18 cellular contexts compared by ENCODE assay signal in the genomic region with DNA sequence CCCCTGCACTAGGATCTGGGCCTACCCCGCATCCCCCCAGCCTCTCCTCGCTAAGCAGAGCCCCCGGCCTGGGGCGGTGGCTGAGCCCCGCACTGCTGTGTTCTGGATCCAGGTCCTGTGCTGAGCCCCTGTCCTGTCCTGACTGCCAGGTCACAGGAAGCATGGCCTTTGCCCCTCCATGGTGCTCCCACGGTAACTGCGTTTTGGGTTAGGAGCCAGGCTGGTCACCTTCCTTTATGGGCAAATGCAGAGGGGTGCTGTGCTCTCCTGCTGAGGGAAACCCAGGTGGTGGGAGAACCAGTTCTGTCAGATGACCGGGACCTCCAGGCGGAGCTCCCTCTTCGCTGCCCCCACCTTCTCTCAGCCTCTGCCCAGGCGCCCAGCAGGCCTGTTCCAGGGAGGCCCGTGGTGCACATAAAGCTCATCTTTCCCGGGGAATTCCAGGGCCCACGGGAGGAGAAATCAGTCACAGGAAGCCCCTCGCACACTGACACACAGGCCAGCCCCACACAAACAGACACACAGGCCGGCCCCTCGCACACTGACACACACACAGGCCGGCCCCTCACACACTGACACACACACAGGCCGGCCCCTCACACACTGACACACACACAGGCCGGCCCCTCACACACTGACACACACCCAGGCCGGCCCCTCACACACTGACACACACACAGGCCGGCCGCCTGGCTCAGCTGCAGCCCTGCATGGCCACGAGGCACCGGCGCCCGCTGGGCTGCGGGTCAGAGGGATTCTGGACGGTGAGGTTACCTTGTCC.
DNase-seq lines count a peak whose midpoint lies in the region; ATAC-seq and TF ChIP-seq lines count a peak whose summit lies in the region.
"Had no signal": no experiment of that assay in that cellular context is flagged by ENCODE, and none has a peak within 500 bp of the region (broad histone marks: within the 10 kb centered on the region; RNA-seq: fewer than 3 reads in every experiment).

No MANE protein-coding gene starts in this region.

- H3K36me3 ChIP-seq in RWPE2 (ENCODE audit: low read depth) (no peaks in the 10 kb centered on the region), smooth muscle cell (ENCODE audit: low read depth) (no peaks in the 10 kb centered on the region)
- H3K36me3 ChIP-seq: brain microvascular endothelial cell, ovary, vagina had no signal

- H3K27me3 ChIP-seq in RWPE2 (ENCODE audit: insufficient read depth, poor library complexity, severe bottlenecking) (peaks cover 7% of the 10 kb centered on the region), smooth muscle cell (ENCODE audit: low read depth) (no peaks in the 10 kb centered on the region)
- H3K27me3 ChIP-seq: brain microvascular endothelial cell, ovary, vagina had no signal

- 89% methylated on average over 29 of the region's 29 CpGs for WGBS in smooth muscle cell (ENCODE audit: low lambda C conversion rate)

- DNase-seq in activated T-cell treated with anti-CD3 and anti-CD28 coated beads, Interleukin-2, amount 50 U/mL, for 1 hour, result peak; percentile 5
- no peak for DNase-seq in activated T-cell treated with anti-CD3 and anti-CD28 coated beads for 4 hours
- peak; percentile 49 for DNase-seq in RWPE2 (ENCODE audit: low spot score)
- peak; percentile 58 for DNase-seq in left kidney (ENCODE audit: low read depth, low spot score)
- peak; percentile 18 for DNase-seq in stimulated activated CD8-positive, alpha-beta memory T cell treated with anti-CD3 and anti-CD28 coated beads, Interleukin-4, amount 100 ng/mL, for 48 hours
- DNase-seq in smooth muscle cell (lab: John Stamatoyannopoulos, UW; ENCODE audit: unreplicated experiment), result no peak
- DNase-seq in cortex of kidney (lab: John Stamatoyannopoulos, UW), result no peak
- DNase-seq in NCI-H1092 (lab: John Stamatoyannopoulos, UW), result no peak
- DNase-seq: 8988T; activated CD4-positive, alpha-beta T cell treated with anti-CD3 and anti-CD28 coated beads, Interleukin-2, amount 50 U/mL, for 48 hours; brain microvascular endothelial cell; NCI-H1694; stimulated activated CD4-positive, alpha-beta T cell treated with anti-CD3 and anti-CD28 coated beads, Interleukin-2, amount 100 ng/mL, for 24 hours had no signal

- H2AFZ ChIP-seq in smooth muscle cell (ENCODE audit: low read depth), result no peak overlapping the region

- H3K4me2 ChIP-seq in smooth muscle cell, result no peak overlapping the region
- H3K4me2 ChIP-seq: KMS-11 had no signal

- H4K20me1 ChIP-seq in smooth muscle cell (ENCODE audit: low read depth), result no peaks in the 10 kb centered on the region

- H3K9ac ChIP-seq in smooth muscle cell (ENCODE audit: low read depth), result no peak overlapping the region
- H3K9ac ChIP-seq: KMS-11 had no signal

- H3K27ac ChIP-seq in RWPE2 (ENCODE audit: poor library complexity, severe bottlenecking), result no peak overlapping the region
- no peak overlapping the region for H3K27ac ChIP-seq in smooth muscle cell (ENCODE audit: low read depth)
- H3K27ac ChIP-seq: brain microvascular endothelial cell, KMS-11, ovary, vagina had no signal

- H3K4me1 ChIP-seq in RWPE2 (ENCODE audit: insufficient read depth, poor library complexity, severe bottlenecking), result no peaks in the 10 kb centered on the region
- H3K4me1 ChIP-seq in smooth muscle cell (ENCODE audit: low read depth), result no peaks in the 10 kb centered on the region
- H3K4me1 ChIP-seq: Caco-2 had no signal

- TF ChIP-seq CTCF in RWPE2 (IDR thresholded peaks at IDR 0.05; ENCODE audit: poor library complexity, severe bottlenecking) (no peak), smooth muscle cell (IDR thresholded peaks at IDR 0.05; ENCODE audit: borderline replicate concordance, insufficient read depth, poor library complexity, severe bottlenecking) (no peak)

- H3F3A ChIP-seq in smooth muscle cell (ENCODE audit: low read depth), result no peaks in the 10 kb centered on the region

- H3K9me3 ChIP-seq in RWPE2 (ENCODE audit: severe bottlenecking) (no peaks in the 10 kb centered on the region), smooth muscle cell (replicated peaks; ENCODE audit: low read depth) (no peaks in the 10 kb centered on the region)
- H3K9me3 ChIP-seq: Caco-2, ovary, vagina had no signal

- H3K4me3 ChIP-seq in RWPE2 (ENCODE audit: severe bottlenecking), result no peak overlapping the region
- H3K4me3 ChIP-seq in smooth muscle cell, result no peak overlapping the region
- H3K4me3 ChIP-seq: ovary, vagina had no signal

- ATAC-seq in RWPE2 (ENCODE audit: low read depth), result no peak
- ATAC-seq: HCT116 had no signal

- H3K79me2 ChIP-seq in smooth muscle cell (ENCODE audit: low read depth), result no peaks in the 10 kb centered on the region

Comparison
In these comparisons a context has a peak if more than half of its experiments do, and no peak if none do; other contexts are left out.
1. DNase-seq: peak in activated T-cell treated with anti-CD3 and anti-CD28 coated beads, Interleukin-2, amount 50 U/mL, for 1 hour (single experiment), RWPE2 (single experiment), left kidney (single experiment) and stimulated activated CD8-positive, alpha-beta memory T cell treated with anti-CD3 and anti-CD28 coated beads, Interleukin-4, amount 100 ng/mL, for 48 hours (single experiment); none in activated T-cell treated with anti-CD3 and anti-CD28 coated beads for 4 hours (single experiment), smooth muscle cell (single experiment), cortex of kidney (single experiment) and NCI-H1092 (single experiment).